Comparison of ENCODE assay signal across 15 cellular contexts in genomic region chrX:7086384-7086783, GRCh38.
DNase-seq lines count a peak whose midpoint lies in the region; ATAC-seq, FAIRE-seq and TF ChIP-seq lines count a peak whose summit lies in the region.
"Had no signal": no experiment of that assay in that cellular context is flagged by ENCODE, and none has a peak within 500 bp of the region (broad histone marks: within the 10 kb centered on the region; RNA-seq: fewer than 3 reads in every experiment).

No MANE protein-coding gene starts in this region.

- POLR2A ChIA-PET in K562 (lab: Yijun Ruan, JAX), result no interaction called here

- H3K14ac ChIP-seq in neuronal stem cell (ENCODE audit: low read length), result no peak overlapping the region

- intact Hi-C loops in K562 (cut with micrococcal nuclease), result no loop called here

- WGBS in K562 (ENCODE audit: insufficient coverage, low coverage, missing lambda C conversion rate), result 74% methylated on average over 3 of the region's 3 CpGs
- no CpG with 5 or more reads among the region's 3 CpGs for WGBS in neuronal stem cell (ENCODE audit: extremely low coverage in 2 of 2, insufficient read length in 2 of 2, insufficient replicate concordance in 1 of 2), 2 donors

- H3K27ac Mint-ChIP-seq in activated naive CD8-positive, alpha-beta T cell treated with anti-CD3 and anti-CD28 coated beads for 36 hours, result no peak overlapping the region

- H3K9ac ChIP-seq in DND-41 (ENCODE audit: low read depth, low read length) (peak overlapping the region; percentile 62), K562 (ENCODE audit: insufficient read depth in 1 of 2, low read depth in 2 of 2, low read length in 2 of 2) (no peak overlapping the region), neuronal stem cell (ENCODE audit: low read depth, low read length, poor library complexity) (no peak overlapping the region)

- no peak overlapping the region for H3K23ac ChIP-seq in neuronal stem cell (ENCODE audit: low read depth, low read length, poor library complexity)

- no peak overlapping the region for H2BK5ac ChIP-seq in neuronal stem cell (ENCODE audit: low read length)

- no peak for TF ChIP-seq RAD21 in K562 (CRISPR knock-in tag; conservative IDR thresholded peaks at IDR 0.05 in 1 of 2, IDR thresholded peaks at IDR 0.05 in 1 of 2)

- peaks cover 98% of the 10 kb centered on the region for H3K4me1 ChIP-seq in DND-41 (ENCODE audit: insufficient read depth, low read length)
- H3K4me1 ChIP-seq in K562 (replicated peaks in 1 of 2; ENCODE audit: control insufficient read depth in 2 of 2, insufficient read depth in 2 of 2, low read length in 2 of 2), result no peaks in the 10 kb centered on the region; a peak in 1 of 5 replicates
- H3K4me1 ChIP-seq in neuronal stem cell (ENCODE audit: control insufficient read depth in 2 of 2, insufficient read depth in 1 of 2, low read depth in 1 of 2, low read length in 2 of 2), result no peaks in the 10 kb centered on the region
- H3K4me1 ChIP-seq: gastrocnemius medialis, sigmoid colon had no signal

- peak; percentile 74 for DNase-seq in DND-41
- peak in 1 of 4 experiments; percentile 6 for DNase-seq in K562 (ENCODE audit: extremely low read depth in 1 of 4, low spot score in 3 of 4)
- no peak for DNase-seq in activated naive CD8-positive, alpha-beta T cell treated with anti-CD3 and anti-CD28 coated beads for 36 hours
- no peak for DNase-seq in glomerular visceral epithelial cell (ENCODE audit: extremely low spot score)
- DNase-seq in neuronal stem cell (ENCODE audit: low spot score), result no peak
- DNase-seq: gastrocnemius medialis, Kasumi-1, mammary epithelial cell, NCI-H524, sigmoid colon, T-helper 9 cell had no signal

- no peak for TF ChIP-seq EP300 in K562 (IDR thresholded peaks at IDR 0.05; ENCODE audit: low read length)

- H4K20me1 ChIP-seq in DND-41 (ENCODE audit: insufficient read depth, low read length) (no peaks in the 10 kb centered on the region), K562 (replicated peaks; ENCODE audit: control insufficient read depth, insufficient read depth, low read length) (no peaks in the 10 kb centered on the region)

- H3K4me3 ChIP-seq in DND-41 (ENCODE audit: low read depth in 1 of 2, low read length in 2 of 2) (peak overlapping the region in 1 of 2 experiments; percentile 19; a peak in 1 of 4 replicates), K562 (no peak overlapping the region), neuronal stem cell (ENCODE audit: low read length in 2 of 2) (no peak overlapping the region)
- H3K4me3 ChIP-seq: gastrocnemius medialis, sigmoid colon had no signal

- H3K18ac ChIP-seq in neuronal stem cell (ENCODE audit: low read length), result no peak overlapping the region

- no peak overlapping the region for H2BK15ac ChIP-seq in neuronal stem cell (ENCODE audit: low read length)

- no peak overlapping the region for H2BK12ac ChIP-seq in neuronal stem cell (ENCODE audit: low read length)

- no TSS peak for BruUV-seq in K562 (replicated peaks; lab: Mats Ljungman, UMichigan)

- no peaks in the 10 kb centered on the region for H3K27me3 Mint-ChIP-seq in activated naive CD8-positive, alpha-beta T cell treated with anti-CD3 and anti-CD28 coated beads for 36 hours

- TF ChIP-seq POLR2A in K562 (conservative IDR thresholded peaks at IDR 0.05), result no peak

- H2AK5ac ChIP-seq in neuronal stem cell (ENCODE audit: low read depth, low read length), result no peak overlapping the region

- H2AFZ ChIP-seq in DND-41 (ENCODE audit: low read depth, low read length), result no peak overlapping the region
- no peak overlapping the region for H2AFZ ChIP-seq in K562 (ENCODE audit: low read depth, low read length)
- H2AFZ ChIP-seq in neuronal stem cell (ENCODE audit: low read length), result no peak overlapping the region

- H3K27ac ChIP-seq in DND-41 (ENCODE audit: low read length) (peak overlapping the region; percentile 100), K562 (ENCODE audit: extremely low read depth, low read depth, low read length) (no peak overlapping the region), neuronal stem cell (replicated peaks; ENCODE audit: low read length) (no peak overlapping the region)
- H3K27ac ChIP-seq: C4-2B, gastrocnemius medialis, sigmoid colon had no signal

- peaks cover 68% of the 10 kb centered on the region for H3K79me2 ChIP-seq in DND-41 (ENCODE audit: insufficient read depth, low read length)
- H3K79me2 ChIP-seq in K562 (ENCODE audit: control insufficient read depth, insufficient read depth, low read length), result no peaks in the 10 kb centered on the region

- H3K9me3 ChIP-seq in DND-41 (ENCODE audit: insufficient read depth, low read length, severe bottlenecking) (no peaks in the 10 kb centered on the region), K562 (replicated peaks; ENCODE audit: control insufficient read depth, insufficient read depth, low read depth, low read length) (no peaks in the 10 kb centered on the region), neuronal stem cell (replicated peaks in 1 of 2; ENCODE audit: control insufficient read depth in 2 of 2, insufficient read depth in 1 of 2, low read depth in 1 of 2, low read length in 2 of 2) (no peaks in the 10 kb centered on the region)
- H3K9me3 ChIP-seq: gastrocnemius medialis, sigmoid colon had no signal

- no peak for TF ChIP-seq CTCF in DND-41 (IDR thresholded peaks at IDR 0.05; ENCODE audit: borderline replicate concordance, extremely low read depth, low read length, poor library complexity, severe bottlenecking)
- TF ChIP-seq CTCF in K562 (IDR thresholded peaks at IDR 0.05 in 2 of 3, conservative IDR thresholded peaks at IDR 0.05 in 1 of 3; ENCODE audit: insufficient read depth in 2 of 3, low read depth in 1 of 3, low read length in 3 of 3), result no peak

- H3K36me3 ChIP-seq in DND-41 (ENCODE audit: insufficient read depth, low read length), result peaks cover 28% of the 10 kb centered on the region
- peaks cover 6% of the 10 kb centered on the region; the same call in 1 of the 3 replicates for H3K36me3 ChIP-seq in K562 (ENCODE audit: control insufficient read depth, insufficient read depth, low read length)
- peaks cover 0 to 12% of the 10 kb centered on the region in 2 donors for H3K36me3 ChIP-seq in neuronal stem cell (replicated peaks in 1 of 2; ENCODE audit: control insufficient read depth in 2 of 2, insufficient read depth in 2 of 2, low read length in 2 of 2)
- H3K36me3 ChIP-seq: gastrocnemius medialis, sigmoid colon had no signal

- FAIRE-seq in K562 (lab: Jason Lieb, UNC), result no peak

- no peaks in the 10 kb centered on the region for H3K79me1 ChIP-seq in neuronal stem cell (ENCODE audit: low read depth, low read length)

- H4K8ac ChIP-seq in neuronal stem cell (ENCODE audit: low read depth, low read length), result no peak overlapping the region

- no peaks in the 10 kb centered on the region for H3K27me3 ChIP-seq in DND-41 (ENCODE audit: insufficient read depth, low read length, poor library complexity)
- H3K27me3 ChIP-seq in K562 (ENCODE audit: control insufficient read depth in 2 of 2, insufficient read depth in 2 of 2, low read length in 2 of 2), result no peaks in the 10 kb centered on the region
- no peaks in the 10 kb centered on the region for H3K27me3 ChIP-seq in neuronal stem cell (ENCODE audit: control insufficient read depth in 3 of 3, insufficient read depth in 3 of 3, low read depth in 1 of 3, low read length in 3 of 3)
- H3K27me3 ChIP-seq: gastrocnemius medialis, sigmoid colon had no signal

- in situ Hi-C loops in K562 (cut with MboI), result no loop called here

- peaks cover 18% of the 10 kb centered on the region for H3K36me3 Mint-ChIP-seq in activated naive CD8-positive, alpha-beta T cell treated with anti-CD3 and anti-CD28 coated beads for 36 hours

- no peak overlapping the region for H2BK120ac ChIP-seq in neuronal stem cell (ENCODE audit: low read depth, low read length)

- H3K9me3 Mint-ChIP-seq in activated naive CD8-positive, alpha-beta T cell treated with anti-CD3 and anti-CD28 coated beads for 36 hours, result no peaks in the 10 kb centered on the region

- ATAC-seq in DND-41 (ENCODE audit: insufficient read depth, low read depth) (peak; percentile 57), GM19395 (IDR thresholded peaks at IDR 0.05; ENCODE audit: unreplicated experiment) (peak; percentile 35), HG03196 (IDR thresholded peaks at IDR 0.05; ENCODE audit: unreplicated experiment) (peak; percentile 43), K562 (no peak), GM21360 (IDR thresholded peaks at IDR 0.05; ENCODE audit: unreplicated experiment) (no peak)
- ATAC-seq: gastrocnemius medialis had no signal

- CTCF ChIA-PET in K562 (lab: Yijun Ruan, JAX; ENCODE audit: low intra/inter-chr PET ratio), result no interaction called here

- H3K4ac ChIP-seq in neuronal stem cell (ENCODE audit: low read length), result no peak overlapping the region

- H3K4me2 ChIP-seq in DND-41 (ENCODE audit: insufficient read depth, low read length) (peak overlapping the region; percentile 29; the same call in 1 of the 2 replicates), K562 (ENCODE audit: insufficient read depth, low read length) (no peak overlapping the region), neuronal stem cell (ENCODE audit: insufficient read depth, low read length, poor library complexity, severe bottlenecking) (no peak overlapping the region)

- H4K91ac ChIP-seq in neuronal stem cell (ENCODE audit: low read depth, low read length, poor library complexity), result no peak overlapping the region

- H3K9me1 ChIP-seq in K562 (ENCODE audit: control insufficient read depth, insufficient read depth, low read length), result no peaks in the 10 kb centered on the region

- H3K4me1 Mint-ChIP-seq in activated naive CD8-positive, alpha-beta T cell treated with anti-CD3 and anti-CD28 coated beads for 36 hours, result peaks cover 49% of the 10 kb centered on the region

- no peak overlapping the region for H3K4me3 Mint-ChIP-seq in activated naive CD8-positive, alpha-beta T cell treated with anti-CD3 and anti-CD28 coated beads for 36 hours

TF ChIP-seq in K562, 482 proteins besides CTCF, POLR2A, EP300 and RAD21 (continues in another document):
- no peak for TF ChIP-seq ZHX1 (conservative IDR thresholded peaks at IDR 0.05; ENCODE audit: low read length)
- no peak for TF ChIP-seq E2F3 (CRISPR knock-in tag; IDR thresholded peaks at IDR 0.05)

Comparison
In these comparisons a context has a peak if more than half of its experiments do, and no peak if none do; other contexts are left out.
1. ATAC-seq: peak in DND-41 (single experiment), GM19395 (single experiment) and HG03196 (single experiment); none in K562 (single experiment) and GM21360 (single experiment).